Comparison of ENCODE assay signal across 15 cellular contexts in the genomic region with DNA sequence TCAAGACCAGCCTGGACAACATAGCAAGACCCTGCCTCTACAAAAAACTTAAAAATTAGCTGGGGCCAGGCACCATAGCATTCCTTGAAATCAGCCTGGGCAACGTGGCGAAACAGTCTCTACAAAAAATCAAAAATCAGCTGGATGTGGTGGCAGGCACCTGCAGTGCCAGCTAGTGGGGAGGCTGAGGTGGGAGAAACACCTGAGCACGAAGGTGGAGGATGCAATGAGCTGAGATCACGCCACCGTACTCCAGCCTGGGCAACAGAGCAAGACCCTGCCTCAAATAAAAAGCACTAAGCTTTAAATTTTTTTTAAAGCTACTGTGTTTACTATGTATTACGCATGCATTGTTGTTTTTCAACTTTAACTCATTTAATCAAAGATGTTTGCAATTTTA. TPM values are rescaled to one million over a fixed set of nuclear protein-coding genes. Genes with fewer than 3 reads are reported as not detected.
A peak's percentile ranks its signal among the peaks of the same experiment; 100 is the strongest.
DNase-seq lines count a peak whose midpoint lies in the region; ATAC-seq and TF ChIP-seq lines count a peak whose summit lies in the region.
"Had no signal": no experiment of that assay in that cellular context is flagged by ENCODE, and none has a peak within 500 bp of the region (broad histone marks: within the 10 kb centered on the region; RNA-seq: fewer than 3 reads in every experiment).

No MANE protein-coding gene starts in this region.

- no peaks in the 10 kb centered on the region for H3K9me3 Mint-ChIP-seq in activated CD8-positive, alpha-beta T cell treated with anti-CD3 and anti-CD28 coated beads for 36 hours
- H3K9me3 Mint-ChIP-seq in activated CD8-positive, alpha-beta T cell treated with anti-CD3 and anti-CD28 coated beads, Interleukin-2, amount 10 ng/mL, durations not matched to agents 7 days and 5 days (ENCODE audit: insufficient read depth): no peaks in the 10 kb centered on the region
- no peaks in the 10 kb centered on the region for H3K9me3 Mint-ChIP-seq in activated naive CD8-positive, alpha-beta T cell treated with anti-CD3 and anti-CD28 coated beads for 36 hours
- no peaks in the 10 kb centered on the region for H3K9me3 Mint-ChIP-seq in nephron

- H3K4me3 Mint-ChIP-seq in activated CD8-positive, alpha-beta T cell treated with anti-CD3 and anti-CD28 coated beads for 36 hours: peak overlapping the region; percentile 98
- no peak overlapping the region for H3K4me3 Mint-ChIP-seq in activated CD8-positive, alpha-beta T cell treated with anti-CD3 and anti-CD28 coated beads, Interleukin-2, amount 10 ng/mL, durations not matched to agents 7 days and 5 days
- H3K4me3 Mint-ChIP-seq in activated naive CD8-positive, alpha-beta T cell treated with anti-CD3 and anti-CD28 coated beads for 36 hours: peak overlapping the region; percentile 94
- H3K4me3 Mint-ChIP-seq in nephron: peak overlapping the region in 2 of 3 experiments; percentile 61 to 73

- in situ Hi-C loops in HAP-1 (cut with MboI; ENCODE audit: low sequenced_read_pairs): loop anchor here (25.0 kb wide), 1 partner anchor 857 kb away; no protein-coding TSS in a partner anchor

- no peak for DNase-seq in activated CD8-positive, alpha-beta T cell treated with anti-CD3 and anti-CD28 coated beads for 36 hours
- no peak for DNase-seq in activated CD8-positive, alpha-beta T cell treated with anti-CD3 and anti-CD28 coated beads, Interleukin-2, amount 10 ng/mL, durations not matched to agents 7 days and 5 days
- DNase-seq in HAP-1 (ENCODE audit: low spot score in 2 of 2) (no peak), NCI-H82 treated with DMSO at 0.1 percent for 48 hours (lab: John Stamatoyannopoulos, UW; ENCODE audit: unreplicated experiment) (no peak)
- no peak for DNase-seq in activated naive CD8-positive, alpha-beta T cell treated with anti-CD3 and anti-CD28 coated beads for 36 hours
- DNase-seq: caudate nucleus; effector CD8-positive, alpha-beta T cell; left ventricle myocardium superior; NCI-H1417 treated with DMSO at 0.1 percent for 48 hours; T-helper 1 cell had no signal

- no peaks in the 10 kb centered on the region for H3K27me3 ChIP-seq in HAP-1 (ENCODE audit: low read depth)
- H3K27me3 ChIP-seq: vagina had no signal

- POLR2A ChIA-PET in activated CD8-positive, alpha-beta T cell treated with anti-CD3 and anti-CD28 coated beads for 36 hours (lab: Charles Lee): interaction anchor here (0.6 to 5.5 kb wide), 3 partner anchors 8 to 101 kb away, joined by 3 to 46 read pairs (median 3); no protein-coding TSS in a partner anchor
- POLR2A ChIA-PET in activated CD8-positive, alpha-beta T cell treated with anti-CD3 and anti-CD28 coated beads, Interleukin-2, amount 10 ng/mL, durations not matched to agents 7 days and 5 days (lab: Charles Lee): interaction anchor here (0.6 kb wide), 1 partner anchor 106 kb away, joined by 5 read pairs; no protein-coding TSS in a partner anchor

- H3K4me3 ChIP-seq in HAP-1: peak overlapping the region; percentile 92; the same call in 1 of the 2 replicates
- H3K4me3 ChIP-seq: vagina had no signal

- peaks cover 89% of the 10 kb centered on the region for H3K36me3 Mint-ChIP-seq in activated CD8-positive, alpha-beta T cell treated with anti-CD3 and anti-CD28 coated beads for 36 hours (ENCODE audit: low read depth)
- H3K36me3 Mint-ChIP-seq in activated CD8-positive, alpha-beta T cell treated with anti-CD3 and anti-CD28 coated beads, Interleukin-2, amount 10 ng/mL, durations not matched to agents 7 days and 5 days (ENCODE audit: low read depth): peaks cover 74% of the 10 kb centered on the region
- H3K36me3 Mint-ChIP-seq in activated naive CD8-positive, alpha-beta T cell treated with anti-CD3 and anti-CD28 coated beads for 36 hours: peaks cover 82% of the 10 kb centered on the region
- H3K36me3 Mint-ChIP-seq in nephron (ENCODE audit: low read depth): peaks cover 74% of the 10 kb centered on the region

- no peaks in the 10 kb centered on the region for H3K27me3 Mint-ChIP-seq in activated CD8-positive, alpha-beta T cell treated with anti-CD3 and anti-CD28 coated beads for 36 hours
- no peaks in the 10 kb centered on the region for H3K27me3 Mint-ChIP-seq in activated CD8-positive, alpha-beta T cell treated with anti-CD3 and anti-CD28 coated beads, Interleukin-2, amount 10 ng/mL, durations not matched to agents 7 days and 5 days (ENCODE audit: low read depth)
- H3K27me3 Mint-ChIP-seq in activated naive CD8-positive, alpha-beta T cell treated with anti-CD3 and anti-CD28 coated beads for 36 hours: no peaks in the 10 kb centered on the region
- H3K27me3 Mint-ChIP-seq in nephron (ENCODE audit: low read depth): no peaks in the 10 kb centered on the region

- peaks cover 83% of the 10 kb centered on the region for H3K36me3 ChIP-seq in HAP-1 (replicated peaks)

- H3K4me1 ChIP-seq in HAP-1: peaks cover 14% of the 10 kb centered on the region

- no peak for ATAC-seq in activated CD8-positive, alpha-beta T cell treated with anti-CD3 and anti-CD28 coated beads for 36 hours
- ATAC-seq in activated CD8-positive, alpha-beta T cell treated with anti-CD3 and anti-CD28 coated beads, Interleukin-2, amount 10 ng/mL, durations not matched to agents 7 days and 5 days: no peak
- ATAC-seq in GM18870 (IDR thresholded peaks at IDR 0.05; ENCODE audit: unreplicated experiment) (no peak), HG02588 (IDR thresholded peaks at IDR 0.05; ENCODE audit: unreplicated experiment) (no peak)
- ATAC-seq: left ventricle myocardium superior, Right ventricle myocardium inferior had no signal

- peaks cover 53% of the 10 kb centered on the region for H3K4me1 Mint-ChIP-seq in activated CD8-positive, alpha-beta T cell treated with anti-CD3 and anti-CD28 coated beads for 36 hours (ENCODE audit: low read depth)
- peaks cover 52% of the 10 kb centered on the region for H3K4me1 Mint-ChIP-seq in activated CD8-positive, alpha-beta T cell treated with anti-CD3 and anti-CD28 coated beads, Interleukin-2, amount 10 ng/mL, durations not matched to agents 7 days and 5 days (ENCODE audit: low read depth)
- peaks cover 56% of the 10 kb centered on the region for H3K4me1 Mint-ChIP-seq in activated naive CD8-positive, alpha-beta T cell treated with anti-CD3 and anti-CD28 coated beads for 36 hours
- H3K4me1 Mint-ChIP-seq in nephron: peaks cover 24% of the 10 kb centered on the region

- H3K9me3 ChIP-seq in HAP-1: no peaks in the 10 kb centered on the region
- H3K9me3 ChIP-seq: vagina had no signal

- intact Hi-C loops in activated CD8-positive, alpha-beta T cell treated with anti-CD3 and anti-CD28 coated beads for 36 hours (cut with micrococcal nuclease): no loop called here

- peak overlapping the region; percentile 30 for H3K27ac Mint-ChIP-seq in activated CD8-positive, alpha-beta T cell treated with anti-CD3 and anti-CD28 coated beads for 36 hours
- H3K27ac Mint-ChIP-seq in activated CD8-positive, alpha-beta T cell treated with anti-CD3 and anti-CD28 coated beads, Interleukin-2, amount 10 ng/mL, durations not matched to agents 7 days and 5 days: no peak overlapping the region
- peak overlapping the region; percentile 74 for H3K27ac Mint-ChIP-seq in activated naive CD8-positive, alpha-beta T cell treated with anti-CD3 and anti-CD28 coated beads for 36 hours
- no peak overlapping the region for H3K27ac Mint-ChIP-seq in nephron

- CTCF ChIA-PET in activated CD8-positive, alpha-beta T cell treated with anti-CD3 and anti-CD28 coated beads for 36 hours (lab: Charles Lee): interaction anchor here (0.6 to 1.6 kb wide), 2 partner anchors 14 to 753 kb away, joined by 3 to 9 read pairs; no protein-coding TSS in a partner anchor
- CTCF ChIA-PET in activated CD8-positive, alpha-beta T cell treated with anti-CD3 and anti-CD28 coated beads, Interleukin-2, amount 10 ng/mL, durations not matched to agents 7 days and 5 days (lab: Charles Lee): interaction anchor here (1.0 to 2.2 kb wide), 2 partner anchors 9 to 14 kb away, joined by 6 to 7 read pairs; no protein-coding TSS in a partner anchor

- no peak for TF ChIP-seq CTCF in activated CD8-positive, alpha-beta T cell treated with anti-CD3 and anti-CD28 coated beads for 36 hours (IDR thresholded peaks at IDR 0.05)
- no peak for TF ChIP-seq CTCF in nephron (IDR thresholded peaks at IDR 0.05; ENCODE audit: unreplicated experiment in 3 of 3)

RNA-seq across cellular contexts. Expression of a gene that starts 3.2 kb away (rescaled TPM):
- total RNA-seq in activated CD8-positive, alpha-beta T cell treated with anti-CD3 and anti-CD28 coated beads for 36 hours: 1,000 to 10,000 TPM; 2,605 to 2,684 TPM
- total RNA-seq in activated CD8-positive, alpha-beta T cell treated with anti-CD3 and anti-CD28 coated beads, Interleukin-2, amount 10 ng/mL, durations not matched to agents 7 days and 5 days: 1,000 to 10,000 TPM; 1,107 to 1,219 TPM
- total RNA-seq in activated naive CD8-positive, alpha-beta T cell treated with anti-CD3 and anti-CD28 coated beads for 36 hours: 1,000 to 10,000 TPM; 1,739 to 1,814 TPM

RNA-seq across cellular contexts. Expression of a gene that starts 3.4 kb away (rescaled TPM):
- 10 to 100 TPM; 35.8 to 42.5 TPM for total RNA-seq in activated CD8-positive, alpha-beta T cell treated with anti-CD3 and anti-CD28 coated beads for 36 hours
- 10 to 100 TPM; 15.3 to 16.1 TPM for total RNA-seq in activated CD8-positive, alpha-beta T cell treated with anti-CD3 and anti-CD28 coated beads, Interleukin-2, amount 10 ng/mL, durations not matched to agents 7 days and 5 days
- total RNA-seq in activated naive CD8-positive, alpha-beta T cell treated with anti-CD3 and anti-CD28 coated beads for 36 hours: 10 to 100 TPM; 44.1 to 46.3 TPM

RNA-seq across cellular contexts. Expression of a gene that starts 48.8 kb away (rescaled TPM):
- not detected for total RNA-seq in activated CD8-positive, alpha-beta T cell treated with anti-CD3 and anti-CD28 coated beads for 36 hours
- total RNA-seq in activated CD8-positive, alpha-beta T cell treated with anti-CD3 and anti-CD28 coated beads, Interleukin-2, amount 10 ng/mL, durations not matched to agents 7 days and 5 days: not detected
- total RNA-seq in activated naive CD8-positive, alpha-beta T cell treated with anti-CD3 and anti-CD28 coated beads for 36 hours: not detected

Comparison
In these comparisons a context has a peak if more than half of its experiments do, and no peak if none do; other contexts are left out.
1. H3K27ac Mint-ChIP-seq: peak in activated CD8-positive, alpha-beta T cell treated with anti-CD3 and anti-CD28 coated beads for 36 hours (single experiment) and activated naive CD8-positive, alpha-beta T cell treated with anti-CD3 and anti-CD28 coated beads for 36 hours (single experiment); none in activated CD8-positive, alpha-beta T cell treated with anti-CD3 and anti-CD28 coated beads, Interleukin-2, amount 10 ng/mL, durations not matched to agents 7 days and 5 days (single experiment) and nephron (0 of 3).